8 cellular contexts compared by ENCODE assay signal in the genomic region with DNA sequence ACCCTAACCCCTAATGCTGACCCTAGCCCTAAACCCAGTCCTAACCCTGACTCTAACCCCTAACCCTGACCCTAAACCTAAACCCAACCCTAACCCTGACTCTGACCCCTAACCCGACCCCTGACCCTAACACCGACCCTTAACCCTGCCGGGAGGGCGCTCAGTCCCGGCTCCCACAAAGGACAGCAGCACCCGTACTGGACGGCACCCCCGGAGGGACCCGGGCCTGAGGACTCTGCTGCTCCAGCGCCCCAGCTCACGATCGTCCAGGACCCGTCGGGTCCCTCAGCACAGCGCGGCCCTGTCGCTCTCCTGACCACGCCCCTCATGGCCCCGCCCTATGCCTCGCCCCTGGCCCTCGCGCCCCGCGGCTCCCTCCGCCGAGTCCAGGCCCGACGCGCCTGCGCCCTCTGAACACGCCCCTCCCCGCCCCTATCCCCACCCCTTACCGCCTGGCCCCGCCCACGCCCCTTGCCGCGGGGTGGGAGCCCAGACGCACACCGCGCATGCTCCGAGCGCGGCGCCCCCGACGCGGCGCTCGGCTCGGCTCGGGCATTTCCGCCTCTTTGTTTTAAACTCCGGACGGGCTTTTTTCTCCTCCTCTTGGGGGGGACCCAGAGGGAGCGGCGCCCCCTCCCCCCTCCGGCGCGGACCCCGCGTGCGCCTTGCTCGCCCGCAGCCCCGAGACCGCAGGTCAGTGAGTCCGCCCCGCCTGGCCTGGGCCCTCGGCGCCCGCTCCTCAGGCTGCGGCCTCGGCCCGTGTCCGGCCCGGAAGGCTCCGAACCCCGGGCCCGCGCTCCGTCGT. TPM values are rescaled to one million over a fixed set of nuclear protein-coding genes. Genes with fewer than 3 reads are reported as not detected.
DNase-seq lines count a peak whose midpoint lies in the region; ATAC-seq and TF ChIP-seq lines count a peak whose summit lies in the region.

TSS of gene PCGF3 (plus strand) at position 555 of the 805 bp plus-strand sequence. CDS start 27,849 bp downstream, outside the sequence.

- H3K9me3 ChIP-seq in muscle layer of colon (ENCODE audit: low read length) = no peaks in the 10 kb centered on the region

- no peaks in the 10 kb centered on the region for H3K36me3 ChIP-seq in muscle layer of colon (ENCODE audit: insufficient read depth, low read length)

- H3K4me1 ChIP-seq in muscle layer of colon (ENCODE audit: insufficient read depth, low read length) = peaks cover 24% of the 10 kb centered on the region

- H3K4me1 Mint-ChIP-seq in activated T-cell treated with anti-CD3 and anti-CD28 coated beads, Interleukin-2, amount 50 U/mL, for 24 hours (ENCODE audit: low read depth) = peaks cover 24% of the 10 kb centered on the region

- H3K4me3 Mint-ChIP-seq in activated T-cell treated with anti-CD3 and anti-CD28 coated beads, Interleukin-2, amount 50 U/mL, for 24 hours = peak within 1 kb of the TSS; percentile 71

- peak; percentile 87 for ATAC-seq in GM21737 (IDR thresholded peaks at IDR 0.05; ENCODE audit: unreplicated experiment)

- no peaks in the 10 kb centered on the region for H3K9me3 Mint-ChIP-seq in activated T-cell treated with anti-CD3 and anti-CD28 coated beads, Interleukin-2, amount 50 U/mL, for 24 hours

- H3K27ac Mint-ChIP-seq in activated T-cell treated with anti-CD3 and anti-CD28 coated beads, Interleukin-2, amount 50 U/mL, for 24 hours = peak within 1 kb of the TSS; percentile 78

- H3K27me3 Mint-ChIP-seq in activated T-cell treated with anti-CD3 and anti-CD28 coated beads, Interleukin-2, amount 50 U/mL, for 24 hours = no peaks in the 10 kb centered on the region

- H3K36me3 Mint-ChIP-seq in activated T-cell treated with anti-CD3 and anti-CD28 coated beads, Interleukin-2, amount 50 U/mL, for 24 hours (ENCODE audit: low read depth) = peaks cover 3% of the 10 kb centered on the region

- peak within 1 kb of the TSS; percentile 76 for H3K9ac ChIP-seq in muscle layer of colon (ENCODE audit: low read length)

- DNase-seq in DMS53 (lab: John Stamatoyannopoulos, UW) (peak; percentile 99), KG1 (lab: John Stamatoyannopoulos, UW) (peak; percentile 84), erythroblast (lab: John Stamatoyannopoulos, UW) (peak; percentile 96 to 97)
- peak; percentile 99 for DNase-seq in activated T-cell treated with anti-CD3 and anti-CD28 coated beads, Interleukin-2, amount 50 U/mL, for 24 hours
- DNase-seq in stimulated activated CD8-positive, alpha-beta memory T cell treated with anti-CD3 and anti-CD28 coated beads, Interleukin-7, amount 100 ng/mL, for 1 hour (ENCODE audit: low read depth in 2 of 2) = peak; percentile 92 to 96

- peak within 1 kb of the TSS; percentile 85 for H3K27ac ChIP-seq in muscle layer of colon (ENCODE audit: low read depth, low read length)

- H3K4me3 ChIP-seq in muscle layer of colon (ENCODE audit: low read depth in 1 of 2, low read length in 2 of 2) = peak within 1 kb of the TSS; percentile 80 to 93

- peak; percentile 41 for TF ChIP-seq POLR2A in erythroblast (IDR thresholded peaks at IDR 0.05; ENCODE audit: low read length)

- H3K27me3 ChIP-seq in muscle layer of colon (ENCODE audit: control insufficient read depth in 1 of 2, insufficient read depth in 2 of 2, low read length in 2 of 2) = no peaks in the 10 kb centered on the region

TF ChIP-seq in PFSK-1, 5 proteins besides CTCF, POLR2A, EP300 and RAD21:
- TF ChIP-seq FOXP2 (optimal IDR thresholded peaks at IDR 0.05; ENCODE audit: borderline replicate concordance, extremely low read depth, extremely low read length, insufficient read depth) (peak; percentile 67), SIN3A (IDR thresholded peaks at IDR 0.05; ENCODE audit: borderline replicate concordance, insufficient read depth, low read length) (no peak), POLR2AphosphoS5 (IDR thresholded peaks at IDR 0.05; ENCODE audit: low read depth, low read length) (peak; percentile 67), TAF1 (IDR thresholded peaks at IDR 0.05; ENCODE audit: borderline replicate concordance, insufficient read depth, low read length) (peak; percentile 28; the same call in 1 of the 2 replicates)
- TF ChIP-seq, protein P1, sequence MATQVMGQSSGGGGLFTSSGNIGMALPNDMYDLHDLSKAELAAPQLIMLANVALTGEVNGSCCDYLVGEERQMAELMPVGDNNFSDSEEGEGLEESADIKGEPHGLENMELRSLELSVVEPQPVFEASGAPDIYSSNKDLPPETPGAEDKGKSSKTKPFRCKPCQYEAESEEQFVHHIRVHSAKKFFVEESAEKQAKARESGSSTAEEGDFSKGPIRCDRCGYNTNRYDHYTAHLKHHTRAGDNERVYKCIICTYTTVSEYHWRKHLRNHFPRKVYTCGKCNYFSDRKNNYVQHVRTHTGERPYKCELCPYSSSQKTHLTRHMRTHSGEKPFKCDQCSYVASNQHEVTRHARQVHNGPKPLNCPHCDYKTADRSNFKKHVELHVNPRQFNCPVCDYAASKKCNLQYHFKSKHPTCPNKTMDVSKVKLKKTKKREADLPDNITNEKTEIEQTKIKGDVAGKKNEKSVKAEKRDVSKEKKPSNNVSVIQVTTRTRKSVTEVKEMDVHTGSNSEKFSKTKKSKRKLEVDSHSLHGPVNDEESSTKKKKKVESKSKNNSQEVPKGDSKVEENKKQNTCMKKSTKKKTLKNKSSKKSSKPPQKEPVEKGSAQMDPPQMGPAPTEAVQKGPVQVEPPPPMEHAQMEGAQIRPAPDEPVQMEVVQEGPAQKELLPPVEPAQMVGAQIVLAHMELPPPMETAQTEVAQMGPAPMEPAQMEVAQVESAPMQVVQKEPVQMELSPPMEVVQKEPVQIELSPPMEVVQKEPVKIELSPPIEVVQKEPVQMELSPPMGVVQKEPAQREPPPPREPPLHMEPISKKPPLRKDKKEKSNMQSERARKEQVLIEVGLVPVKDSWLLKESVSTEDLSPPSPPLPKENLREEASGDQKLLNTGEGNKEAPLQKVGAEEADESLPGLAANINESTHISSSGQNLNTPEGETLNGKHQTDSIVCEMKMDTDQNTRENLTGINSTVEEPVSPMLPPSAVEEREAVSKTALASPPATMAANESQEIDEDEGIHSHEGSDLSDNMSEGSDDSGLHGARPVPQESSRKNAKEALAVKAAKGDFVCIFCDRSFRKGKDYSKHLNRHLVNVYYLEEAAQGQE (IDR thresholded peaks at IDR 0.05; ENCODE audit: insufficient read depth in 1 of 2, low read depth in 2 of 2, low read length in 2 of 2) = 0 out of 4 replicates have a peak, but pooled peaks of 1 of the 2 experiments have one; percentile 24

RNA-seq across cellular contexts. Expression of gene PCGF3, which starts in this region (rescaled TPM):
- 63.5 TPM for polyA plus RNA-seq in PFSK-1 (2012; ENCODE audit: insufficient read length, low read depth)

Comparison
In these comparisons a context has a peak if more than half of its experiments do, and no peak if none do; other contexts are left out.
1. Peak in every context shown above with its lines: DNase-seq, ATAC-seq, H3K4me3 ChIP-seq and H3K27ac ChIP-seq.